ENCODE assay signal across 9 cellular contexts in the genomic region with DNA sequence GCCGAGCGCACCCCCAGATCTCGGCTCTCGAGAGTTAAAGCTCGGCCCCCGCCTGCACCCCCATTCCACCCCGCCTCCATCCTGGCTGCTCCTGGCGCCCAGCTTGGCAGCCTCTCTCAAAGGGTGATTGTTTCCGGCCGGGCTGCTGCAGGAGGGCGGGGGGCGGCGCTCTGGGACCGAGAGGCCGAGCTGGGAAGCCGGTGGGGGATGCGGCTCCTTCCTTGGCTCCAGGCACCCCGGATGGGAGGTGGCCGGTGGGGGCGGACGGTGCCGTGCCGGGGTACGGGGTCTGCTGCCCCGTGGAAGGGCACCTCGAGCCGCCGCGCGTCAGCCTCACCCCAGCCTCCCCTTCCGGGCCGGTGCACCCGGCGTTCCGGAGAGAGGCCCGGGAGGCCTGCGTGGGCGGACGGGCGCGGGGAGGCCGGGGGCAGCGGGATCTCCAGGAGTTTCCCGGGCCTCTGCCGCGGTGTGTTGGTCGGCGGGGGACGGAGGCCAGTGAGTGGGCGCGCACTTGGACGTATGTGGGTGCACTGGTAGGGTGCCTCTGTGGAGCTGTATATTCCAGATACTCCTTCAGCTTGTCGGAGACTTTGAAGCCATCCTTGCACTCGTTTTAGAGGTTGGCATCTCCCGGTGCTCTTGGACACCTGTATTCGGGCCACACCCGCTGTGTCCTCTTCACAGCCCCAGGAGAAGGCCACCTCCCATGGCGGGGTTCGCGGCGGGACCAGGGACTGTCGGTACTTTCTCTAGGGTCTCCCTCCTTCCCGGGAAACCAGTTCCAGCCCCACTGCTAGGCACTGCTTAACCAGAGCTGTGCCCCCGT. TPM values are rescaled to one million over a fixed set of nuclear protein-coding genes. Genes with fewer than 3 reads are reported as not detected.
DNase-seq lines count a peak whose midpoint lies in the region; ATAC-seq and TF ChIP-seq lines count a peak whose summit lies in the region.
"Had no signal": no experiment of that assay in that cellular context is flagged by ENCODE, and none has a peak within 500 bp of the region (broad histone marks: within the 10 kb centered on the region; RNA-seq: fewer than 3 reads in every experiment).

No MANE protein-coding gene starts in this region.

- no peaks in the 10 kb centered on the region for H3K27me3 ChIP-seq in thyroid gland
- no peaks in the 10 kb centered on the region for H3K27me3 ChIP-seq in MM.1S (replicated peaks; ENCODE audit: insufficient read depth, low read length)

- no peaks in the 10 kb centered on the region for H3K9me2 ChIP-seq in MM.1S (replicated peaks; ENCODE audit: insufficient read depth, low read length)

- H3K4me3 ChIP-seq in astrocyte of the cerebellum (ENCODE audit: low read depth, low read length), result peak overlapping the region; percentile 27
- H3K4me3 ChIP-seq in thyroid gland (replicated peaks in 1 of 3), result peak overlapping the region in 2 of 3 donors; percentile 21 to 42
- H3K4me3 ChIP-seq in MM.1S (ENCODE audit: low read length), result no peak overlapping the region

- H3K79me2 ChIP-seq in MM.1S (ENCODE audit: low read length), result no peaks in the 10 kb centered on the region

- no peak overlapping the region for H3K9ac ChIP-seq in MM.1S (ENCODE audit: low read length)

- H3F3A ChIP-seq in MM.1S (ENCODE audit: insufficient read depth, low read length), result no peaks in the 10 kb centered on the region

- DNase-seq in C1 segment of cervical spinal cord (lab: John Stamatoyannopoulos, UW), result peak in 12 of 14 donors; percentile 42 to 95 (median 90)
- DNase-seq in NCI-H2029 (lab: John Stamatoyannopoulos, UW), result peak; percentile 23
- DNase-seq in astrocyte of the cerebellum (ENCODE audit: low read depth), result no peak
- peak; percentile 94 for DNase-seq in medulla oblongata (ENCODE audit: extremely low spot score)
- DNase-seq in thyroid gland, result peak; percentile 60 to 68
- DNase-seq in SK-N-DZ (ENCODE audit: low spot score), result no peak
- DNase-seq in MM.1S, result no peak
- DNase-seq: activated B cell treated with CpG ODN at 0.5 μM for 24 hours had no signal

- no peak overlapping the region for H3K27ac ChIP-seq in thyroid gland
- no peak overlapping the region for H3K27ac ChIP-seq in MM.1S (ENCODE audit: low read length)

- no peak for TF ChIP-seq CTCF in astrocyte of the cerebellum (IDR thresholded peaks at IDR 0.05; ENCODE audit: low read depth, low read length, missing control alignments)
- no peak for TF ChIP-seq CTCF in thyroid gland (IDR thresholded peaks at IDR 0.05)
- no peak for TF ChIP-seq CTCF in MM.1S (IDR thresholded peaks at IDR 0.05; ENCODE audit: low read length)

- H3K4me1 ChIP-seq in thyroid gland (peaks cover 13 to 18% of the 10 kb centered on the region in 2 donors), MM.1S (ENCODE audit: low read length) (no peaks in the 10 kb centered on the region)

- no peaks in the 10 kb centered on the region for H3K9me3 ChIP-seq in thyroid gland
- H3K9me3 ChIP-seq in MM.1S (replicated peaks; ENCODE audit: insufficient read depth, low read length), result no peaks in the 10 kb centered on the region

- no peak overlapping the region for H3K4me2 ChIP-seq in MM.1S (ENCODE audit: low read depth, low read length)

- no peak overlapping the region for H2AFZ ChIP-seq in MM.1S (ENCODE audit: low read length)

- WGBS in thyroid gland, 2 donors, result 6 to 17% methylated on average over 9 to 14 of the region's 64 CpGs

- ATAC-seq in GM19351 (IDR thresholded peaks at IDR 0.05; ENCODE audit: unreplicated experiment), result no peak

- in situ Hi-C loops in astrocyte of the cerebellum (cut with HindIII; ENCODE audit: low sequenced_read_pairs), result no loop called here

- no peaks in the 10 kb centered on the region for H4K20me1 ChIP-seq in MM.1S (ENCODE audit: insufficient read depth, low read length)

- no peaks in the 10 kb centered on the region for H3K36me3 ChIP-seq in thyroid gland
- H3K36me3 ChIP-seq in MM.1S (replicated peaks; ENCODE audit: insufficient read depth, low read length), result no peaks in the 10 kb centered on the region

- TF ChIP-seq POLR2A in thyroid gland (IDR thresholded peaks at IDR 0.05), result no peak

- intact Hi-C loops in thyroid gland (cut with DNase I), result no loop called here

RNA-seq across cellular contexts. Expression of a gene that starts 0.7 kb away (rescaled TPM):
- total RNA-seq in thyroid gland, result 1 to 10 TPM; 4.0 to 6.7 (median 5.7) TPM
- polyA plus RNA-seq in SK-N-DZ (2014; cell fraction: cytosol; rRNA removed), result 0.53 and 1.5 TPM in 2 replicates
- polyA plus RNA-seq in SK-N-DZ (2014; cell fraction: nucleus; rRNA removed), result 2.1 and 2.5 TPM in 2 replicates
- total RNA-seq: activated B cell treated with CpG ODN at 0.5 μM for 24 hours had no signal

Comparison
In these comparisons a context has a peak if more than half of its experiments do, and no peak if none do; other contexts are left out.
1. DNase-seq: peak in C1 segment of cervical spinal cord (12 of 14), NCI-H2029 (single experiment), medulla oblongata (single experiment) and thyroid gland (2 of 2); none in astrocyte of the cerebellum (single experiment), SK-N-DZ (single experiment) and MM.1S (single experiment).